ENCODE assay signal across 8 cellular contexts in genomic region chr16:15644306-15644961, GRCh38. TPM values are rescaled to one million over a fixed set of nuclear protein-coding genes. Genes with fewer than 3 reads are reported as not detected.
DNase-seq lines count a peak whose midpoint lies in the region; ATAC-seq, FAIRE-seq and TF ChIP-seq lines count a peak whose summit lies in the region.

No MANE protein-coding gene starts in this region.

- in situ Hi-C loops in Panc1 (cut with HindIII; ENCODE audit: low pct_unique_long_range_greater_than_20kb, low sequenced_read_pairs): no loop called here

- TF ChIP-seq CTCF in A673 (conservative IDR thresholded peaks at IDR 0.05; ENCODE audit: low read depth, low read length): no peak
- TF ChIP-seq CTCF in HL-60 (IDR thresholded peaks at IDR 0.05; ENCODE audit: insufficient read depth, low read length): no peak
- TF ChIP-seq CTCF in Panc1 (IDR thresholded peaks at IDR 0.05): no peak
- no peak for TF ChIP-seq CTCF in fibroblast of villous mesenchyme (IDR thresholded peaks at IDR 0.05; ENCODE audit: insufficient read depth, low read depth, low read length)

- H3K27ac ChIP-seq in A673 (ENCODE audit: low read depth, low read length, poor library complexity, severe bottlenecking): peak overlapping the region; percentile 96
- peak overlapping the region; percentile 97 for H3K27ac ChIP-seq in HL-60 (replicated peaks)
- peak overlapping the region; percentile 99 for H3K27ac ChIP-seq in Panc1 (ENCODE audit: low read length)
- H3K27ac ChIP-seq in small intestine (ENCODE audit: low read depth in 1 of 2, low read length in 1 of 2): peak overlapping the region in 1 of 2 donors; percentile 36

- H3K36me3 ChIP-seq in A673 (ENCODE audit: insufficient read depth, low read length, poor library complexity, severe bottlenecking) (no peaks in the 10 kb centered on the region), Panc1 (ENCODE audit: control insufficient read depth, insufficient read depth, low read length) (no peaks in the 10 kb centered on the region; the same call in 1 of the 2 replicates), small intestine (ENCODE audit: control insufficient read depth in 2 of 2, insufficient read depth in 2 of 2, low read length in 2 of 2) (no peaks in the 10 kb centered on the region)

- peak; percentile 18 for ATAC-seq in Panc1
- no peak for ATAC-seq in HG02678 (IDR thresholded peaks at IDR 0.05; ENCODE audit: unreplicated experiment)
- ATAC-seq in GM18517 (IDR thresholded peaks at IDR 0.05; ENCODE audit: unreplicated experiment): no peak

- BruUV-seq in A673 (replicated peaks; lab: Mats Ljungman, UMichigan) (no TSS peak), Panc1 (replicated peaks; lab: Mats Ljungman, UMichigan) (no TSS peak)

- H3K9me3 ChIP-seq in A673 (ENCODE audit: low read depth, low read length, poor library complexity, severe bottlenecking): no peaks in the 10 kb centered on the region
- no peaks in the 10 kb centered on the region for H3K9me3 ChIP-seq in Panc1 (ENCODE audit: control insufficient read depth, insufficient read depth, low read depth, low read length)
- no peaks in the 10 kb centered on the region for H3K9me3 ChIP-seq in small intestine (ENCODE audit: control insufficient read depth, low read depth)

- 73 to 77% (median 73%) methylated on average over 9 of the region's 9 CpGs for WGBS in small intestine, 3 donors

- H3K4me3 ChIP-seq in A673 (ENCODE audit: low read depth, low read length, poor library complexity, severe bottlenecking) (peak overlapping the region; percentile 58), HL-60 (replicated peaks; ENCODE audit: insufficient read depth, low read length) (no peak overlapping the region), Panc1 (ENCODE audit: low read depth in 2 of 2, low read length in 2 of 2) (peak overlapping the region; percentile 68 to 82), fibroblast of villous mesenchyme (ENCODE audit: low read depth, low read length) (no peak overlapping the region), small intestine (ENCODE audit: low read depth in 1 of 2, low read length in 2 of 2) (no peak overlapping the region)

- POLR2A ChIA-PET in A673 (lab: Charles Lee; ENCODE audit: low non-redundant PET) (no interaction called here), Panc1 (lab: Charles Lee) (interaction anchor here (0.7 to 1.0 kb wide), 2 partner anchors 47 to 263 kb away, joined by 5 to 7 read pairs; no protein-coding TSS in a partner anchor)

- H3K27me3 ChIP-seq in A673 (replicated peaks; ENCODE audit: insufficient read depth, low read depth, low read length, poor library complexity) (no peaks in the 10 kb centered on the region), HL-60 (ENCODE audit: insufficient read depth, poor library complexity, severe bottlenecking) (no peaks in the 10 kb centered on the region), Panc1 (ENCODE audit: control insufficient read depth, insufficient read depth, low read length) (no peaks in the 10 kb centered on the region), small intestine (ENCODE audit: control insufficient read depth in 2 of 2, insufficient read depth in 2 of 2, low read length in 2 of 2) (no peaks in the 10 kb centered on the region)

- DNase-seq in A673 (ENCODE audit: low spot score) (peak; percentile 62), HL-60 (ENCODE audit: low read depth in 1 of 2, low spot score in 1 of 2) (no peak), Panc1 (ENCODE audit: low read depth, low spot score) (no peak), fibroblast of villous mesenchyme (ENCODE audit: low read depth) (peak; percentile 33), T-helper 9 cell (no peak), small intestine (no peak)

- H3K4me1 ChIP-seq in A673 (ENCODE audit: insufficient read depth, low read length, poor library complexity, severe bottlenecking) (peaks cover 24% of the 10 kb centered on the region), Panc1 (ENCODE audit: control insufficient read depth, insufficient read depth, low read length) (peaks cover 50% of the 10 kb centered on the region), small intestine (ENCODE audit: control insufficient read depth in 2 of 2, insufficient read depth in 1 of 2, low read depth in 1 of 2, low read length in 1 of 2) (peaks cover 4% of the 10 kb centered on the region in 2 donors)

- FAIRE-seq in small intestine (lab: Jason Lieb, UNC): no peak

- intact Hi-C loops in A673 (cut with micrococcal nuclease; ENCODE audit: unreplicated experiment) (no loop called here), Panc1 (cut with micrococcal nuclease; ENCODE audit: unreplicated experiment) (loop anchor here (5.0 kb wide), 1 partner anchor 52 kb away; no protein-coding TSS in a partner anchor)

- CTCF ChIA-PET in A673 (lab: Charles Lee): no interaction called here
- CTCF ChIA-PET in Panc1 (lab: Charles Lee): interaction anchor here (0.7 kb wide), 1 partner anchor 49 kb away, joined by 5 read pairs; no protein-coding TSS in a partner anchor

RNA-seq across cellular contexts. Expression of gene MARF1, which starts 1.5 kb away (rescaled TPM):
- total RNA-seq in A673 (2021): 71.6 and 75.9 TPM in 2 replicates
- total RNA-seq in Panc1 (2021; ENCODE audit: unreplicated experiment): 51.5 TPM
- polyA plus RNA-seq in Panc1 (2012; ENCODE audit: insufficient read length): 23.5 TPM
- total RNA-seq in fibroblast of villous mesenchyme: 14.5 and 14.7 TPM in 2 replicates
- polyA plus RNA-seq in small intestine: 10 to 100 TPM; 14.3 to 16.8 (median 14.7) TPM

RNA-seq across cellular contexts. Expression of gene NDE1, which starts 5.6 kb away (rescaled TPM):
- total RNA-seq in A673 (2021) (78.1 and 79.6 TPM in 2 replicates), Panc1 (2021; ENCODE audit: unreplicated experiment) (99.1 TPM), fibroblast of villous mesenchyme (38.3 and 43.2 TPM in 2 replicates)
- 56.6 TPM for polyA plus RNA-seq in Panc1 (2012; ENCODE audit: insufficient read length)
- polyA plus RNA-seq in small intestine: 10 to 100 TPM in 1 of 3 donors, 1 to 10 TPM in 2; 5.8 to 21.7 (median 8.9) TPM

Comparison
In these comparisons a context has a peak if more than half of its experiments do, and no peak if none do; other contexts are left out.
1. DNase-seq: peak in A673 (single experiment) and fibroblast of villous mesenchyme (single experiment); none in HL-60 (0 of 2), Panc1 (single experiment), T-helper 9 cell (single experiment) and small intestine (single experiment).
2. H3K4me3 ChIP-seq: peak in A673 (single experiment) and Panc1 (2 of 2); none in HL-60 (single experiment), fibroblast of villous mesenchyme (single experiment) and small intestine (0 of 2).